Comparison of ENCODE assay signal across 2 cellular contexts in genomic region chr6:132479131-132479530, GRCh38.
TF ChIP-seq lines count a peak whose summit lies in the region.

No MANE protein-coding gene starts in this region.

TF ChIP-seq in HEK293, 187 proteins besides CTCF, POLR2A, EP300 and RAD21:
- TF ChIP-seq ZBTB48 (tag by site-specific recombination; IDR thresholded peaks at IDR 0.05) (peak; percentile 84), FEZF1 (tag by site-specific recombination; IDR thresholded peaks at IDR 0.05) (peak; percentile 75), PRDM10 (tag by site-specific recombination; IDR thresholded peaks at IDR 0.05) (peak; percentile 47), MEIS1 (CRISPR knock-in tag; IDR thresholded peaks at IDR 0.05; ENCODE audit: borderline replicate concordance) (no peak), ZNF585B (tag by site-specific recombination; IDR thresholded peaks at IDR 0.05) (no peak), ZNF639 (tag by site-specific recombination; IDR thresholded peaks at IDR 0.05) (no peak), TRIM28 (IDR thresholded peaks at IDR 0.05; ENCODE audit: borderline replicate concordance, low read length) (0 out of 2 replicates have a peak, but pooled peaks have one; percentile 38), SP2 (tag by site-specific recombination; IDR thresholded peaks at IDR 0.05) (no peak)
TF ChIP-seq in HEK293: peak in this region for 4.

TF ChIP-seq in K562, 482 proteins besides CTCF, POLR2A, EP300 and RAD21:
- peak; percentile 83 to 85; a peak in 2 of 4 replicates for TF ChIP-seq TRIM24 (IDR thresholded peaks at IDR 0.05)
- peak; percentile 94 for TF ChIP-seq CEBPG (CRISPR knock-in tag; IDR thresholded peaks at IDR 0.05)
- TF ChIP-seq CEBPG (tag; conservative IDR thresholded peaks at IDR 0.05 in 1 of 2, IDR thresholded peaks at IDR 0.05 in 1 of 2) = peak; percentile 67 to 96
- peak; percentile 48; the same call in 1 of the 2 replicates for TF ChIP-seq ATF7 (IDR thresholded peaks at IDR 0.05)
- TF ChIP-seq BRD9 (IDR thresholded peaks at IDR 0.05; ENCODE audit: low read depth, partially characterized antibody) = no peak
- 0 out of 2 replicates have a peak, but pooled peaks have one; percentile 26 for TF ChIP-seq ZSCAN32 (CRISPR knock-in tag; IDR thresholded peaks at IDR 0.05)
- peak in 1 of 2 experiments; percentile 49 for TF ChIP-seq NCOA2 (IDR thresholded peaks at IDR 0.05; ENCODE audit: partially characterized antibody in 2 of 2)
- TF ChIP-seq POLR2H (tag; IDR thresholded peaks at IDR 0.05; ENCODE audit: low read depth) = peak; percentile 58; the same call in 1 of the 2 replicates
- no peak for TF ChIP-seq CLOCK (CRISPR knock-in tag; IDR thresholded peaks at IDR 0.05; ENCODE audit: borderline replicate concordance)
- peak; percentile 24 for TF ChIP-seq NEUROD1 (IDR thresholded peaks at IDR 0.05; ENCODE audit: borderline replicate concordance, low read depth, low read length, partially characterized antibody)
- TF ChIP-seq ATF4 (CRISPR knock-in tag; IDR thresholded peaks at IDR 0.05) = peak; percentile 89
- peak; percentile 81 for TF ChIP-seq ATF3 (IDR thresholded peaks at IDR 0.05)
- TF ChIP-seq ATF3 (CRISPR knock-in tag; conservative IDR thresholded peaks at IDR 0.05) = no peak
- TF ChIP-seq ZNF668 (CRISPR knock-in tag; IDR thresholded peaks at IDR 0.05) = no peak
